8 cellular contexts compared by ENCODE assay signal in the genomic region with DNA sequence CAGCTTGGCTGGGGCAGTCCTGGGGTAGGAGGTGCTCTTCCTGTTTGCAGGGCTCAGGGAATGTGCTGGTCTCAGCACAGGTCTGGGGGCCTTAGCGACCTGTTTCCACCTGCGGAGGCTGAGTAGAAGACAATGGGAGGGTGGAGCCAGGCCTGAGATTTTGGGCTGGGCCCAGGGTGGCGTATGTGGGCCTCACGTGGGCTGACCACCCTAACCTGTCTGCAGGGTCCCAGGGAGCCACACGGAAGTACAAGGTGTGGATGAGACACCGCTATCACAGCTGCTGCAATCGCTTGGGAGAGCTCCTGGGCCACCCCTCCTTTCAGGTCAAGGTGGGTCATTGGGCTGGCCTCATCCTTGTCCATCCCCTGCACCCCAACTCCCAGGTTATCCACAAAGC. TPM values are rescaled to one million over a fixed set of nuclear protein-coding genes. Genes with fewer than 3 reads are reported as not detected.
A peak's percentile ranks its signal among the peaks of the same experiment; 100 is the strongest.
DNase-seq lines count a peak whose midpoint lies in the region; ATAC-seq and TF ChIP-seq lines count a peak whose summit lies in the region.

No MANE protein-coding gene starts in this region.

- H3K14ac ChIP-seq in IMR-90 (replicated peaks; ENCODE audit: low read depth, low read length), result no peak overlapping the region

- H2AFZ ChIP-seq in IMR-90 (replicated peaks; ENCODE audit: low read length, poor library complexity), result no peak overlapping the region

- no peak overlapping the region for H2BK120ac ChIP-seq in IMR-90 (ENCODE audit: low read depth, low read length)

- H4K91ac ChIP-seq in IMR-90 (ENCODE audit: insufficient read depth, low read depth, low read length), result no peak overlapping the region

- 0 out of 2 replicates have a peak, but pooled peaks cover 3% of the 10 kb centered on the region for H3K9me1 ChIP-seq in IMR-90 (ENCODE audit: insufficient read depth, low read length)

- H2AK5ac ChIP-seq in IMR-90 (ENCODE audit: low read depth, low read length), result no peak overlapping the region

- DNase-seq in BE2C (peak; percentile 6), IMR-90 (no peak), chondrocyte (ENCODE audit: low spot score) (no peak), C1 segment of cervical spinal cord (lab: John Stamatoyannopoulos, UW) (no peak), GM13977 (ENCODE audit: low spot score) (no peak)
- DNase-seq in naive thymus-derived CD4-positive, alpha-beta T cell, result no peak
- no peak for DNase-seq in stimulated activated CD4-positive, alpha-beta T cell treated with anti-CD3 and anti-CD28 coated beads, Interleukin-2, amount 100 ng/mL, for 48 hours

- no peak overlapping the region for H4K8ac ChIP-seq in IMR-90 (ENCODE audit: low read depth in 2 of 2, low read length in 2 of 2)

- H3K4me1 Mint-ChIP-seq in chondrocyte (ENCODE audit: low read depth), result peaks cover 28% of the 10 kb centered on the region
- peaks cover 21 to 38% (median 29%) of the 10 kb centered on the region in 7 donors for H3K4me1 Mint-ChIP-seq in naive thymus-derived CD4-positive, alpha-beta T cell

- TF ChIP-seq CTCF in BE2C (IDR thresholded peaks at IDR 0.05; ENCODE audit: low read depth, low read length) (no peak), IMR-90 (conservative IDR thresholded peaks at IDR 0.05; ENCODE audit: low read depth, low read length) (no peak), chondrocyte (IDR thresholded peaks at IDR 0.05) (no peak), GM13977 (IDR thresholded peaks at IDR 0.05; ENCODE audit: extremely low read depth, insufficient read depth, missing control alignments) (no peak)

- peaks cover 13 to 40% of the 10 kb centered on the region in 2 experiments for H3K79me1 ChIP-seq in IMR-90 (ENCODE audit: low read depth in 1 of 2, low read length in 2 of 2)

- TF ChIP-seq RAD21 in IMR-90 (IDR thresholded peaks at IDR 0.05; ENCODE audit: low read length), result no peak

- H3K36me3 Mint-ChIP-seq in chondrocyte (ENCODE audit: low read depth), result no peaks in the 10 kb centered on the region
- peaks cover 0 to 6% (median 0%) of the 10 kb centered on the region in 5 donors for H3K36me3 Mint-ChIP-seq in naive thymus-derived CD4-positive, alpha-beta T cell

- no peak overlapping the region; the same call in 1 of the 2 replicates for H3K4ac ChIP-seq in IMR-90 (ENCODE audit: low read depth, low read length)

- ATAC-seq in IMR-90 (ENCODE audit: low read depth) (no peak), GM21576 (IDR thresholded peaks at IDR 0.05; ENCODE audit: unreplicated experiment) (no peak)
- no peak for ATAC-seq in naive thymus-derived CD4-positive, alpha-beta T cell

- POLR2A ChIA-PET in IMR-90 (lab: Charles Lee; ENCODE audit: unreplicated experiment), result no interaction called here
- POLR2A ChIA-PET in naive thymus-derived CD4-positive, alpha-beta T cell (lab: Charles Lee), result interaction anchor here (0.7 to 1.3 kb wide), 3 partner anchors 38 to 77 kb away, joined by 3 to 8 read pairs (median 4); no protein-coding TSS in a partner anchor

- no peak overlapping the region for H3K18ac ChIP-seq in IMR-90 (ENCODE audit: low read depth, low read length)

- H3K4me3 ChIP-seq in BE2C (ENCODE audit: low read depth, low read length) (peak overlapping the region; percentile 88), IMR-90 (ENCODE audit: insufficient read depth, low read depth, low read length) (no peak overlapping the region)
- H3K4me3 ChIP-seq in naive thymus-derived CD4-positive, alpha-beta T cell (ENCODE audit: low read length), result peak overlapping the region; percentile 80

- H3K27me3 ChIP-seq in BE2C (no peaks in the 10 kb centered on the region), IMR-90 (ENCODE audit: control insufficient read depth, insufficient read depth, low read length) (no peaks in the 10 kb centered on the region)
- H3K27me3 ChIP-seq in naive thymus-derived CD4-positive, alpha-beta T cell (ENCODE audit: control insufficient read depth in 2 of 2, insufficient read depth in 2 of 2, low read length in 2 of 2), result no peaks in the 10 kb centered on the region

- H3K4me3 Mint-ChIP-seq in chondrocyte (ENCODE audit: unreplicated experiment), result peak overlapping the region; percentile 79
- peak overlapping the region; percentile 85 to 97 (median 90) for H3K4me3 Mint-ChIP-seq in naive thymus-derived CD4-positive, alpha-beta T cell

- no peak overlapping the region for H3K27ac ChIP-seq in IMR-90 (ENCODE audit: insufficient read depth, low read length)
- peak overlapping the region; percentile 92 for H3K27ac ChIP-seq in naive thymus-derived CD4-positive, alpha-beta T cell (ENCODE audit: low read depth, low read length)

- no peaks in the 10 kb centered on the region for H3K9me3 ChIP-seq in BE2C
- no peaks in the 10 kb centered on the region for H3K9me3 ChIP-seq in IMR-90 (ENCODE audit: control insufficient read depth, insufficient read depth, low read length)
- H3K9me3 ChIP-seq in naive thymus-derived CD4-positive, alpha-beta T cell (ENCODE audit: control insufficient read depth in 2 of 3, low read length in 3 of 3), result no peaks in the 10 kb centered on the region

- peak overlapping the region; percentile 92 for H2AK9ac ChIP-seq in IMR-90 (replicated peaks; ENCODE audit: low read depth, low read length, poor library complexity)

- dilution Hi-C loops in IMR-90 (cut with HindIII; ENCODE audit: low sequenced_read_pairs, unreplicated experiment), result no loop called here

- TF ChIP-seq POLR2A in IMR-90 (IDR thresholded peaks at IDR 0.05; ENCODE audit: low read depth, low read length), result no peak

- in situ Hi-C loops in IMR-90 (cut with MboI; ENCODE audit: low sequenced_read_pairs) (no loop called here), GM13977 (cut with MboI; ENCODE audit: low pct_unique_long_range_greater_than_20kb, low sequenced_read_pairs, unreplicated experiment) (no loop called here)

- H2BK20ac ChIP-seq in IMR-90 (ENCODE audit: low read depth, low read length), result no peak overlapping the region

- 60% methylated on average over 1 of the region's 7 CpGs; no CpG with 5 or more reads in 1 of the 2 experiments for WGBS in IMR-90 (ENCODE audit: extremely low coverage in 2 of 2, insufficient read length in 1 of 2), 2 experiments

- H3K4me1 ChIP-seq in BE2C (no peaks in the 10 kb centered on the region), IMR-90 (ENCODE audit: control insufficient read depth, insufficient read depth, low read length) (peaks cover 9% of the 10 kb centered on the region)
- H3K4me1 ChIP-seq in naive thymus-derived CD4-positive, alpha-beta T cell (ENCODE audit: control insufficient read depth in 2 of 2, insufficient read depth in 2 of 2, low read length in 2 of 2), result peaks cover 21 to 23% of the 10 kb centered on the region in 2 donors

- H3K56ac ChIP-seq in IMR-90 (ENCODE audit: extremely low read depth, insufficient read depth, low read length), result no peak overlapping the region

- H4K20me1 ChIP-seq in IMR-90 (ENCODE audit: insufficient read depth, low read length), result peaks cover 5% of the 10 kb centered on the region; the same call in 1 of the 2 replicates

- no peaks in the 10 kb centered on the region for H3K27me3 Mint-ChIP-seq in chondrocyte (ENCODE audit: low read depth)
- peaks cover 0 to 2% (median 0%) of the 10 kb centered on the region in 5 donors for H3K27me3 Mint-ChIP-seq in naive thymus-derived CD4-positive, alpha-beta T cell

- peak overlapping the region; percentile 96; the same call in 1 of the 2 replicates for H3K4me2 ChIP-seq in IMR-90 (ENCODE audit: low read depth, low read length)

- H3K36me3 ChIP-seq in BE2C, result peaks cover 33% of the 10 kb centered on the region
- H3K36me3 ChIP-seq in IMR-90 (ENCODE audit: control insufficient read depth, insufficient read depth, low read length), result peaks cover 31% of the 10 kb centered on the region
- H3K36me3 ChIP-seq in naive thymus-derived CD4-positive, alpha-beta T cell (ENCODE audit: control insufficient read depth in 2 of 3, insufficient read depth in 3 of 3, low read length in 3 of 3), result peaks cover 0 to 60% (median 13%) of the 10 kb centered on the region in 3 experiments

- H2BK15ac ChIP-seq in IMR-90 (ENCODE audit: low read depth, low read length), result no peak overlapping the region

- no peak overlapping the region for H3K23ac ChIP-seq in IMR-90 (ENCODE audit: low read depth, low read length)

- H3K9ac ChIP-seq in IMR-90 (ENCODE audit: low read depth, low read length), result no peak overlapping the region

- CTCF ChIA-PET in IMR-90 (lab: Yijun Ruan, JAX), result no interaction called here
- CTCF ChIA-PET in naive thymus-derived CD4-positive, alpha-beta T cell (lab: Charles Lee), result interaction anchor here (0.7 to 1.3 kb wide), 2 partner anchors 9 to 17 kb away, joined by 3 to 4 read pairs; no protein-coding TSS in a partner anchor

- H3K27ac Mint-ChIP-seq in chondrocyte (ENCODE audit: unreplicated experiment), result no peak overlapping the region
- H3K27ac Mint-ChIP-seq in naive thymus-derived CD4-positive, alpha-beta T cell, result peak overlapping the region; percentile 74 to 97 (median 91)

- H4K5ac ChIP-seq in IMR-90 (ENCODE audit: low read depth, low read length), result no peak overlapping the region

- BruUV-seq in IMR-90 (replicated peaks; lab: Mats Ljungman, UMichigan), result no TSS peak

- no peaks in the 10 kb centered on the region for H3K9me3 Mint-ChIP-seq in chondrocyte (ENCODE audit: low read depth)
- H3K9me3 Mint-ChIP-seq in naive thymus-derived CD4-positive, alpha-beta T cell, result peaks cover 0 to 4% (median 0%) of the 10 kb centered on the region in 11 donors

- intact Hi-C loops in IMR-90 (cut with micrococcal nuclease), result no loop called here
- intact Hi-C loops in naive thymus-derived CD4-positive, alpha-beta T cell (cut with micrococcal nuclease), result loop anchor here (2.0 kb wide), 2 partner anchors 43 to 343 kb away; no protein-coding TSS in a partner anchor

- no peak overlapping the region for H2BK5ac ChIP-seq in IMR-90 (ENCODE audit: low read depth, low read length, poor library complexity, severe bottlenecking)

TF ChIP-seq in IMR-90, 13 proteins besides CTCF, POLR2A, EP300 and RAD21 (continues in another document):
- TF ChIP-seq RCOR1 (IDR thresholded peaks at IDR 0.05; ENCODE audit: insufficient replicate concordance, low read length), result no peak

RNA-seq across cellular contexts. Expression of a gene that starts 1.1 kb away (rescaled TPM):
- 158 TPM for polyA plus RNA-seq in BE2C (2012; ENCODE audit: insufficient read depth, insufficient read length, low read depth)
- total RNA-seq in IMR-90 (2012; rRNA removed) (5.2 and 6.1 TPM in 2 replicates), chondrocyte (14.4 to 16.0 TPM (median 14.7 TPM) in 3 replicates)
- 13.4 and 17.0 TPM in 2 replicates for polyA plus RNA-seq in IMR-90 (2012; rRNA removed)
- polyA plus RNA-seq in IMR-90 (2012; cell fraction: cytosol; rRNA removed), result 12.0 and 16.4 TPM in 2 replicates
- polyA plus RNA-seq in IMR-90 (2012; cell fraction: nucleus; rRNA removed; ENCODE audit: low replicate concordance), result 12.2 and 32.5 TPM in 2 replicates
- 10 to 100 TPM; 19.3 to 27.1 (median 21.1) TPM for total RNA-seq in naive thymus-derived CD4-positive, alpha-beta T cell
- 10 to 100 TPM; 16.9 to 29.0 TPM for polyA plus RNA-seq in naive thymus-derived CD4-positive, alpha-beta T cell

RNA-seq across cellular contexts. Expression of a gene that starts 1.2 kb away (rescaled TPM):
- 118 TPM for polyA plus RNA-seq in BE2C (2012; ENCODE audit: insufficient read depth, insufficient read length, low read depth)
- total RNA-seq in IMR-90 (2012; rRNA removed), result 3.3 and 3.8 TPM in 2 replicates
- 14.5 and 17.2 TPM in 2 replicates for polyA plus RNA-seq in IMR-90 (2012; rRNA removed)
- polyA plus RNA-seq in IMR-90 (2012; cell fraction: cytosol; rRNA removed), result 10.6 and 16.7 TPM in 2 replicates
- polyA plus RNA-seq in IMR-90 (2012; cell fraction: nucleus; rRNA removed; ENCODE audit: low replicate concordance), result 29.6 and 67.5 TPM in 2 replicates
- total RNA-seq in chondrocyte, result 7.9 to 10.1 TPM (median 9.6 TPM) in 3 replicates
- 10 to 100 TPM; 33.2 to 54.8 (median 50.6) TPM for total RNA-seq in naive thymus-derived CD4-positive, alpha-beta T cell
- polyA plus RNA-seq in naive thymus-derived CD4-positive, alpha-beta T cell, result 10 to 100 TPM in 1 of 2 donors, 1 to 10 TPM in 1; 8.8 to 15.6 TPM
